14 cellular contexts compared by ENCODE assay signal in the genomic region with DNA sequence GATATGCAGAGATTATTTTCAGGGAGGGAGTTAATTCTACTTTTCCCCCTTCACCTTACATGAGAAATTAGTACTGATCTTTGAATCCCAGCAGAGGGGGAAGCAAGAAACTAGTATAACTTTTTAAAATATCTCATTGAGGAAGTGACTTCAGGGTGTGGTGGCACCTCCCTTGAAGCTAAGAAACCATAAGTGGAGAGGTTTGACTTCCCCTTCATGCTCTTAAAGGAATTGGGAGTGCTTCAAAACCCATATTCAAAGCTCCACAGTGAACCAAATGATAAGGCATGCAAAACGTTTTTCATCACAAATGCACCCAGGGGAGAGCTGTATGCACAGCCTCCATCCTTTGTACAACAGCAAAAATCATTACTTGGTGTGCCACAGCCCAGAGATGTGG. TPM values are rescaled to one million over a fixed set of nuclear protein-coding genes. Genes with fewer than 3 reads are reported as not detected.
A peak's percentile ranks its signal among the peaks of the same experiment; 100 is the strongest.
DNase-seq lines count a peak whose midpoint lies in the region; ATAC-seq lines count a peak whose summit lies in the region.
"Had no signal": no experiment of that assay in that cellular context is flagged by ENCODE, and none has a peak within 500 bp of the region (broad histone marks: within the 10 kb centered on the region; RNA-seq: fewer than 3 reads in every experiment).

No MANE protein-coding gene starts in this region.

- ATAC-seq in GM18502 (IDR thresholded peaks at IDR 0.05; ENCODE audit: poor library complexity, unreplicated experiment), result peak; percentile 84
- ATAC-seq in GM21528 (IDR thresholded peaks at IDR 0.05; ENCODE audit: low FRiP score, unreplicated experiment), result peak; percentile 73
- ATAC-seq in left lobe of liver, result peak; percentile 26
- no peak for ATAC-seq in HG03097 (IDR thresholded peaks at IDR 0.05; ENCODE audit: low FRiP score, unreplicated experiment)
- ATAC-seq: activated naive CD8-positive, alpha-beta T cell treated with anti-CD3 and anti-CD28 coated beads, Interleukin-2, amount 50 U/mL, for 24 hours had no signal

- in situ Hi-C loops in KBM-7 (cut with MboI; ENCODE audit: low pct_unique_long_range_greater_than_20kb, low sequenced_read_pairs), result no loop called here

- DNase-seq in KBM-7 (peak; percentile 87), left lobe of liver (ENCODE audit: low spot score) (no peak), NCI-H187 treated with DMSO at 0.1 percent for 48 hours (lab: John Stamatoyannopoulos, UW) (no peak), DMS 273 (lab: John Stamatoyannopoulos, UW; ENCODE audit: unreplicated experiment) (no peak)
- DNase-seq in activated naive CD4-positive, alpha-beta T cell (lab: John Stamatoyannopoulos, UW), result no peak
- DNase-seq: activated CD4-positive, alpha-beta T cell treated with anti-CD3 and anti-CD28 coated beads, Interleukin-2, amount 10 ng/mL, durations not matched to agents 24 days and 14 days; activated naive CD8-positive, alpha-beta T cell treated with anti-CD3 and anti-CD28 coated beads, Interleukin-2, amount 50 U/mL, for 24 hours; GM23248; PC-9 had no signal

RNA-seq across cellular contexts. Expression of a gene that starts 0.5 kb away (rescaled TPM):
- 0.43 TPM for total RNA-seq in left lobe of liver
- total RNA-seq: activated CD4-positive, alpha-beta T cell treated with anti-CD3 and anti-CD28 coated beads, Interleukin-2, amount 10 ng/mL, durations not matched to agents 24 days and 14 days; GM23248; osteoblast; PC-9 had no signal

RNA-seq across cellular contexts. Expression of a gene that starts 18.5 kb away (rescaled TPM):
- total RNA-seq in left lobe of liver, result 13.7 TPM
- total RNA-seq: activated CD4-positive, alpha-beta T cell treated with anti-CD3 and anti-CD28 coated beads, Interleukin-2, amount 10 ng/mL, durations not matched to agents 24 days and 14 days; GM23248; LHCN-M2; PC-9 had no signal

RNA-seq across cellular contexts. Expression of a gene that starts 32.6 kb away (rescaled TPM):
- not detected for total RNA-seq in left lobe of liver
- total RNA-seq: activated CD4-positive, alpha-beta T cell treated with anti-CD3 and anti-CD28 coated beads, Interleukin-2, amount 10 ng/mL, durations not matched to agents 24 days and 14 days; GM23248; LHCN-M2; osteoblast; PC-9 had no signal

RNA-seq across cellular contexts. Expression of a gene that starts 58.9 kb away (rescaled TPM):
- total RNA-seq in left lobe of liver, result 0.40 TPM
- total RNA-seq: activated CD4-positive, alpha-beta T cell treated with anti-CD3 and anti-CD28 coated beads, Interleukin-2, amount 10 ng/mL, durations not matched to agents 24 days and 14 days; GM23248; LHCN-M2; osteoblast; PC-9 had no signal
